8 cellular contexts compared by ENCODE assay signal in the genomic region with DNA sequence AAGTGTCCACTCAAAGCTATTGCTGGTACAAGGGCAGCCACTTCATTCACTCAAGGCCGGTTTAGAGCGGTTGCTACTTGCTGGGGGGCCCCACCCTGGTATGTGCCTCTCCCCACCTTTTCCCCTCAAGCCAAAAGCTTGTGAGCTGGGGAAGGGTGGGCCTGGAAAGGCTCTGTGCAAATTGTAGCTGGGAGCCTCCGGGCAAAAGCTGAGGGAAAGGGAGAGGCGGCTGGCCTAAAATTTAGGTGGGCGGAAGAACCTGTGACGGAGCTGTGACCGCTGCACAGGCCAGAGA. TPM values are rescaled to one million over a fixed set of nuclear protein-coding genes. Genes with fewer than 3 reads are reported as not detected.
A peak's percentile ranks its signal among the peaks of the same experiment; 100 is the strongest.
DNase-seq lines count a peak whose midpoint lies in the region; ATAC-seq and TF ChIP-seq lines count a peak whose summit lies in the region.

No MANE protein-coding gene starts in this region.

- H3K27me3 ChIP-seq in GM06990 (replicated peaks; ENCODE audit: control insufficient read depth, insufficient read depth, low read length), result no peaks in the 10 kb centered on the region
- no peaks in the 10 kb centered on the region for H3K27me3 ChIP-seq in rectal smooth muscle tissue (ENCODE audit: control insufficient read depth, insufficient read depth, low read length)

- ATAC-seq in esophagus mucosa (peak; percentile 54), GM18858 (IDR thresholded peaks at IDR 0.05; ENCODE audit: unreplicated experiment) (no peak)

- DNase-seq in GM06990 (ENCODE audit: extremely low read depth, insufficient read length) (no peak), RWPE1 (ENCODE audit: low spot score) (peak; percentile 64), hepatic stellate cell (ENCODE audit: low spot score) (no peak), dedifferentiated amniotic fluid mesenchymal stem cell (ENCODE audit: extremely low spot score) (no peak)
- DNase-seq in stimulated activated CD4-positive, alpha-beta T cell treated with anti-CD3 and anti-CD28 coated beads, Interleukin-2, amount 100 ng/mL, for 24 hours, result no peak

- peaks cover 5% of the 10 kb centered on the region for H3K4me1 ChIP-seq in rectal smooth muscle tissue (ENCODE audit: control insufficient read depth, insufficient read depth, low read length)

- POLR2A ChIA-PET in RWPE1 (lab: Yijun Ruan, JAX; ENCODE audit: low non-redundant PET), result interaction anchor here (1.1 kb wide), 1 partner anchor 21 kb away, joined by 4 read pairs; no protein-coding TSS in a partner anchor

- no peak overlapping the region for H3K9ac ChIP-seq in rectal smooth muscle tissue (ENCODE audit: low read length)

- H3K36me3 ChIP-seq in GM06990 (ENCODE audit: control insufficient read depth, insufficient read depth, low read length) (peaks cover 14% of the 10 kb centered on the region), rectal smooth muscle tissue (ENCODE audit: control insufficient read depth, insufficient read depth, low read length) (peaks cover 19% of the 10 kb centered on the region)

- H3K27ac ChIP-seq in RWPE1, result peak overlapping the region; percentile 91
- no peak overlapping the region for H3K27ac ChIP-seq in rectal smooth muscle tissue (ENCODE audit: low read depth, low read length)

- CTCF ChIA-PET in RWPE1 (lab: Yijun Ruan, JAX), result interaction anchor here (0.6 to 1.4 kb wide), 3 partner anchors 13 to 119 kb away, joined by 3 to 8 read pairs (median 4); no protein-coding TSS in a partner anchor

- H3K4me3 ChIP-seq in GM06990 (replicated peaks; ENCODE audit: low read depth, low read length), result peak overlapping the region; percentile 77; the same call in 1 of the 2 replicates
- H3K4me3 ChIP-seq in rectal smooth muscle tissue (ENCODE audit: low read length), result peak overlapping the region; percentile 13

- TF ChIP-seq CTCF in GM06990 (IDR thresholded peaks at IDR 0.05; ENCODE audit: insufficient read depth, low read length, poor library complexity, severe bottlenecking) (no peak), RWPE1 (conservative IDR thresholded peaks at IDR 0.05; ENCODE audit: low read depth) (no peak)

RNA-seq across cellular contexts. Expression of gene SH3D21, which starts 0.3 kb away (rescaled TPM):
- 9.2 TPM for total RNA-seq in esophagus mucosa

RNA-seq across cellular contexts. Expression of gene EVA1B, which starts 17.6 kb away (rescaled TPM):
- total RNA-seq in esophagus mucosa, result 3.7 TPM
